Comparison of ENCODE assay signal across 8 cellular contexts in genomic region chr16:47944589-47944988, GRCh38.
"Had no signal": no experiment of that assay in that cellular context is flagged by ENCODE, and none has a peak within 500 bp of the region (broad histone marks: within the 10 kb centered on the region; RNA-seq: fewer than 3 reads in every experiment).

No MANE protein-coding gene starts in this region.

- H3K4me3 Mint-ChIP-seq: H9 had no signal

- H3K9me3 Mint-ChIP-seq: H9 had no signal

- H3K9ac ChIP-seq: KMS-11 had no signal

- FAIRE-seq: H54, HTR-8/SVneo had no signal

- H3K27ac ChIP-seq: KMS-11 had no signal

- DNase-seq: GOT3, H9, HCEC 1CT, IMR-90, KBM-7 had no signal

- H3K4me2 ChIP-seq: KMS-11 had no signal
